In genomic region chr12:127294651-127295205, GRCh38 we compare ENCODE assay signal across 25 cellular contexts.
"Had no signal": no experiment of that assay in that cellular context is flagged by ENCODE, and none has a peak within 500 bp of the region (broad histone marks: within the 10 kb centered on the region; RNA-seq: fewer than 3 reads in every experiment).

No MANE protein-coding gene starts in this region.

- H3K36me3 ChIP-seq: prostate gland, suprapubic skin, transverse colon, vagina had no signal

- H3K27me3 Mint-ChIP-seq: activated T-cell treated with anti-CD3 and anti-CD28 coated beads, Interleukin-2, amount 50 U/mL, for 24 hours; dendritic cell treated with granulocyte-macrophage colony-stimulating factor and Interleukin-4, amounts not matched to agents 40 ng/mL and 50 ng/mL, for 4 days had no signal

- H3K9me3 Mint-ChIP-seq: activated CD4-positive, alpha-beta memory T cell treated with anti-CD3 and anti-CD28 coated beads for 36 hours; activated T-helper 2 cell treated with anti-CD3 and anti-CD28 coated beads, Interferon-gamma antibody, Interleukin-2, Interleukin-4, amounts not matched to agents 10 μg/mL and 5 μg/mL and 100 μg/mL, durations not matched to agents 14 hours and 24 hours and 36 hours; dendritic cell treated with granulocyte-macrophage colony-stimulating factor and Interleukin-4, amounts not matched to agents 40 ng/mL and 50 ng/mL, for 4 days; effector memory CD8-positive, alpha-beta T cell; stimulated activated naive CD8-positive, alpha-beta T cell treated with anti-CD3 and anti-CD28 coated beads, Interleukin-15, amount 100 ng/mL, for 72 hours; T-helper 2 cell treated with Interferon-gamma antibody and Interleukin-4, amounts not matched to agents 5 μg/mL and 100 μg/mL, for 36 hours had no signal

- H3K4me3 ChIP-seq: lung, prostate gland, skin epidermis, suprapubic skin, transverse colon, vagina had no signal

- H3K27ac ChIP-seq: prostate gland, skin epidermis, suprapubic skin, transverse colon, vagina had no signal

- H3K4me1 Mint-ChIP-seq: activated CD4-positive, alpha-beta T cell treated with anti-CD3 and anti-CD28 coated beads for 36 hours; brain; nephron; stimulated activated naive CD8-positive, alpha-beta T cell treated with anti-CD3 and anti-CD28 coated beads, Interleukin-15, amount 100 ng/mL, for 72 hours; WTC11 had no signal

- H3K4me3 Mint-ChIP-seq: activated CD4-positive, alpha-beta memory T cell treated with anti-CD3 and anti-CD28 coated beads for 36 hours; activated CD4-positive, alpha-beta T cell treated with anti-CD3 and anti-CD28 coated beads for 36 hours; activated T-cell treated with anti-CD3 and anti-CD28 coated beads, Interleukin-2, amount 50 U/mL, for 24 hours; brain; dendritic cell treated with granulocyte-macrophage colony-stimulating factor and Interleukin-4, amounts not matched to agents 40 ng/mL and 50 ng/mL, for 4 days; effector memory CD8-positive, alpha-beta T cell; nephron; stimulated activated naive CD8-positive, alpha-beta T cell treated with anti-CD3 and anti-CD28 coated beads, Interleukin-15, amount 100 ng/mL, for 72 hours; T-helper 2 cell treated with Interferon-gamma antibody and Interleukin-4, amounts not matched to agents 5 μg/mL and 100 μg/mL, for 36 hours; WTC11 had no signal

- H3K36me3 Mint-ChIP-seq: activated CD4-positive, alpha-beta memory T cell treated with anti-CD3 and anti-CD28 coated beads for 36 hours; brain had no signal

- H3K27ac Mint-ChIP-seq: activated CD4-positive, alpha-beta memory T cell treated with anti-CD3 and anti-CD28 coated beads for 36 hours; activated CD4-positive, alpha-beta T cell treated with anti-CD3 and anti-CD28 coated beads for 36 hours; activated T-cell treated with anti-CD3 and anti-CD28 coated beads, Interleukin-2, amount 50 U/mL, for 24 hours; activated T-helper 2 cell treated with anti-CD3 and anti-CD28 coated beads, Interferon-gamma antibody, Interleukin-2, Interleukin-4, amounts not matched to agents 10 μg/mL and 5 μg/mL and 100 μg/mL, durations not matched to agents 14 hours and 24 hours and 36 hours; dendritic cell treated with granulocyte-macrophage colony-stimulating factor and Interleukin-4, amounts not matched to agents 40 ng/mL and 50 ng/mL, for 4 days; effector memory CD8-positive, alpha-beta T cell; nephron; T-helper 2 cell treated with Interferon-gamma antibody and Interleukin-4, amounts not matched to agents 5 μg/mL and 100 μg/mL, for 36 hours; WTC11 had no signal

- DNase-seq: activated CD4-positive, alpha-beta memory T cell treated with anti-CD3 and anti-CD28 coated beads for 36 hours; activated CD4-positive, alpha-beta T cell treated with anti-CD3 and anti-CD28 coated beads for 36 hours; activated naive CD4-positive, alpha-beta T cell treated with Interleukin-2 at 50 U/mL for 16 hours; activated T-cell treated with anti-CD3 and anti-CD28 coated beads, Interleukin-2, amount 50 U/mL, for 24 hours; cerebellar nuclear complex; effector memory CD8-positive, alpha-beta T cell; hippocampal formation; left colon; midbrain; nucleus accumbens; right cardiac atrium; stimulated activated CD4-positive, alpha-beta T cell treated with anti-CD3 and anti-CD28 coated beads, Interleukin-4, amount 100 ng/mL, for 1 hour; stimulated activated naive CD8-positive, alpha-beta T cell treated with anti-CD3 and anti-CD28 coated beads, Interleukin-15, amount 100 ng/mL, for 72 hours; transverse colon had no signal

- ATAC-seq: activated CD4-positive, alpha-beta T cell treated with anti-CD3 and anti-CD28 coated beads for 36 hours; effector memory CD8-positive, alpha-beta T cell; left colon; right cardiac atrium; WTC11 had no signal

- H3K27me3 ChIP-seq: suprapubic skin, transverse colon, vagina had no signal

- H3K9me3 ChIP-seq: prostate gland, suprapubic skin, transverse colon, vagina had no signal

- H3K4me1 ChIP-seq: prostate gland, suprapubic skin, transverse colon, vagina had no signal
